Comparison of ENCODE assay signal across 1 cellular context in genomic region chrX:13239272-13239671, GRCh38.
TF ChIP-seq lines count a peak whose summit lies in the region.

No MANE protein-coding gene starts in this region.

TF ChIP-seq in K562, 482 proteins besides CTCF, POLR2A, EP300 and RAD21:
- TF ChIP-seq ZBTB1 (CRISPR knock-in tag; IDR thresholded peaks at IDR 0.05; ENCODE audit: borderline replicate concordance, low read depth): no peak
- TF ChIP-seq ARNT (IDR thresholded peaks at IDR 0.05): no peak
- TF ChIP-seq ZZZ3 (IDR thresholded peaks at IDR 0.05): no peak
- TF ChIP-seq PHB (CRISPR knock-in tag; IDR thresholded peaks at IDR 0.05): no peak
- TF ChIP-seq NFE2L1 (tag; IDR thresholded peaks at IDR 0.05; ENCODE audit: borderline replicate concordance, low read depth): no peak
- no peak for TF ChIP-seq NR1H2 (CRISPR knock-in tag; IDR thresholded peaks at IDR 0.05)
- TF ChIP-seq KLF1 (tag; IDR thresholded peaks at IDR 0.05): no peak
- TF ChIP-seq POU5F1 (IDR thresholded peaks at IDR 0.05; ENCODE audit: borderline replicate concordance, low read depth, low read length, partially characterized antibody): no peak
- TF ChIP-seq ZNF830 (CRISPR knock-in tag; IDR thresholded peaks at IDR 0.05): no peak
- no peak for TF ChIP-seq LARP7 (IDR thresholded peaks at IDR 0.05)
- no peak for TF ChIP-seq ZNF212 (CRISPR knock-in tag; IDR thresholded peaks at IDR 0.05)
- TF ChIP-seq STAT6 (CRISPR knock-in tag; IDR thresholded peaks at IDR 0.05): no peak
- TF ChIP-seq TFE3 (CRISPR knock-in tag; IDR thresholded peaks at IDR 0.05): no peak
- TF ChIP-seq ZNF280A (IDR thresholded peaks at IDR 0.05; ENCODE audit: low read depth, partially characterized antibody): no peak
- no peak for TF ChIP-seq POLR2B (IDR thresholded peaks at IDR 0.05; ENCODE audit: low read depth, partially characterized antibody)
- TF ChIP-seq MLLT1 (IDR thresholded peaks at IDR 0.05): no peak
